1 cellular context compared by ENCODE assay signal in genomic region chr16:50804290-50804907, GRCh38.
TF ChIP-seq lines count a peak whose summit lies in the region.

No MANE protein-coding gene starts in this region.

TF ChIP-seq in HepG2, 621 proteins besides CTCF, POLR2A, EP300 and RAD21 (continued from another document):
- peak; percentile 61; the same call in 1 of the 2 replicates for TF ChIP-seq DRAP1 (CRISPR knock-in tag; IDR thresholded peaks at IDR 0.05)
- no peak for TF ChIP-seq TCF7 (IDR thresholded peaks at IDR 0.05; ENCODE audit: low read depth)
- 0 out of 2 replicates have a peak, but pooled peaks have one; percentile 21 for TF ChIP-seq ZNF792 (CRISPR knock-in tag; IDR thresholded peaks at IDR 0.05)
- TF ChIP-seq STAT5B (CRISPR knock-in tag; IDR thresholded peaks at IDR 0.05): no peak
- peak; percentile 85; the same call in 1 of the 2 replicates for TF ChIP-seq ZBTB7B (CRISPR knock-in tag; IDR thresholded peaks at IDR 0.05)
- TF ChIP-seq CENPBD1 (CRISPR knock-in tag; IDR thresholded peaks at IDR 0.05; ENCODE audit: borderline replicate concordance, low read depth): no peak; the same call in 1 of the 2 replicates
- no peak for TF ChIP-seq ZNF616 (CRISPR knock-in tag; IDR thresholded peaks at IDR 0.05; ENCODE audit: low read depth)
- TF ChIP-seq, protein P1, sequence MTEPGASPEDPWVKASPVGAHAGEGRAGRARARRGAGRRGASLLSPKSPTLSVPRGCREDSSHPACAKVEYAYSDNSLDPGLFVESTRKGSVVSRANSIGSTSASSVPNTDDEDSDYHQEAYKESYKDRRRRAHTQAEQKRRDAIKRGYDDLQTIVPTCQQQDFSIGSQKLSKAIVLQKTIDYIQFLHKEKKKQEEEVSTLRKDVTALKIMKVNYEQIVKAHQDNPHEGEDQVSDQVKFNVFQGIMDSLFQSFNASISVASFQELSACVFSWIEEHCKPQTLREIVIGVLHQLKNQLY (CRISPR knock-in tag; IDR thresholded peaks at IDR 0.05): no peak
- no peak for TF ChIP-seq GLI4 (CRISPR knock-in tag; IDR thresholded peaks at IDR 0.05; ENCODE audit: borderline replicate concordance)
- TF ChIP-seq ZNF296 (CRISPR knock-in tag; conservative IDR thresholded peaks at IDR 0.05): no peak
- TF ChIP-seq ZFP36 (IDR thresholded peaks at IDR 0.05; ENCODE audit: borderline replicate concordance, low read depth, low read length, partially characterized antibody): no peak
- TF ChIP-seq ZBTB2 (CRISPR knock-in tag; IDR thresholded peaks at IDR 0.05; ENCODE audit: low read depth): no peak
- no peak for TF ChIP-seq GABPA (IDR thresholded peaks at IDR 0.05; ENCODE audit: low read depth, low read length)
- TF ChIP-seq GABPA (CRISPR knock-in tag; IDR thresholded peaks at IDR 0.05; ENCODE audit: low read depth): no peak
- no peak for TF ChIP-seq SALL2 (CRISPR knock-in tag; IDR thresholded peaks at IDR 0.05)
- TF ChIP-seq SSRP1 (CRISPR knock-in tag; IDR thresholded peaks at IDR 0.05): no peak
- no peak for TF ChIP-seq ZNF432 (CRISPR knock-in tag; IDR thresholded peaks at IDR 0.05; ENCODE audit: borderline replicate concordance)
- no peak for TF ChIP-seq ZNF83 (CRISPR knock-in tag; IDR thresholded peaks at IDR 0.05; ENCODE audit: borderline replicate concordance)
- no peak for TF ChIP-seq ZNF18 (CRISPR knock-in tag; IDR thresholded peaks at IDR 0.05; ENCODE audit: insufficient replicate concordance)
- no peak for TF ChIP-seq ZFAT (CRISPR knock-in tag; conservative IDR thresholded peaks at IDR 0.05)
- no peak for TF ChIP-seq HNRNPH1 (optimal IDR thresholded peaks at IDR 0.05; ENCODE audit: low read depth, low read length)
- TF ChIP-seq ZNF652 (CRISPR knock-in tag; IDR thresholded peaks at IDR 0.05; ENCODE audit: borderline replicate concordance, low read depth): no peak
- TF ChIP-seq, protein P2, sequence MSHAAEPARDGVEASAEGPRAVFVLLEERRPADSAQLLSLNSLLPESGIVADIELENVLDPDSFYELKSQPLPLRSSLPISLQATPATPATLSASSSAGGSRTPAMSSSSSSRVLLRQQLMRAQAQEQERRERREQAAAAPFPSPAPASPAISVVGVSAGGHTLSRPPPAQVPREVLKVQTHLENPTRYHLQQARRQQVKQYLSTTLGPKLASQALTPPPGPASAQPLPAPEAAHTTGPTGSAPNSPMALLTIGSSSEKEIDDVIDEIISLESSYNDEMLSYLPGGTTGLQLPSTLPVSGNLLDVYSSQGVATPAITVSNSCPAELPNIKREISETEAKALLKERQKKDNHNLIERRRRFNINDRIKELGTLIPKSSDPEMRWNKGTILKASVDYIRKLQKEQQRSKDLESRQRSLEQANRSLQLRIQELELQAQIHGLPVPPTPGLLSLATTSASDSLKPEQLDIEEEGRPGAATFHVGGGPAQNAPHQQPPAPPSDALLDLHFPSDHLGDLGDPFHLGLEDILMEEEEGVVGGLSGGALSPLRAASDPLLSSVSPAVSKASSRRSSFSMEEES (CRISPR knock-in tag; IDR thresholded peaks at IDR 0.05): no peak
- peak; percentile 60; the same call in 1 of the 2 replicates for TF ChIP-seq BRD4 (CRISPR knock-in tag; IDR thresholded peaks at IDR 0.05)
- TF ChIP-seq GFI1 (CRISPR knock-in tag; IDR thresholded peaks at IDR 0.05; ENCODE audit: borderline replicate concordance): no peak
- peak; percentile 55; the same call in 1 of the 2 replicates for TF ChIP-seq MIXL1 (CRISPR knock-in tag; IDR thresholded peaks at IDR 0.05)
- peak; percentile 76 for TF ChIP-seq HDAC1 (CRISPR knock-in tag; IDR thresholded peaks at IDR 0.05)
- no peak for TF ChIP-seq NFKBIZ (CRISPR knock-in tag; IDR thresholded peaks at IDR 0.05)
- TF ChIP-seq BRCA1 (CRISPR knock-in tag; IDR thresholded peaks at IDR 0.05): no peak
- no peak for TF ChIP-seq SOX13 (IDR thresholded peaks at IDR 0.05)
- peak in 1 of 2 experiments; percentile 71; a peak in 2 of 4 replicates for TF ChIP-seq SOX13 (CRISPR knock-in tag; conservative IDR thresholded peaks at IDR 0.05 in 1 of 2, IDR thresholded peaks at IDR 0.05 in 1 of 2)
- TF ChIP-seq ZNF20 (CRISPR knock-in tag; IDR thresholded peaks at IDR 0.05): no peak
- 0 out of 2 replicates have a peak, but pooled peaks have one; percentile 29 for TF ChIP-seq RBFOX2 (IDR thresholded peaks at IDR 0.05; ENCODE audit: low read depth, low read length)
- no peak for TF ChIP-seq ZBTB21 (CRISPR knock-in tag; IDR thresholded peaks at IDR 0.05)
- TF ChIP-seq SUZ12 (IDR thresholded peaks at IDR 0.05; ENCODE audit: low read depth, low read length): no peak
- no peak for TF ChIP-seq CREB1 (IDR thresholded peaks at IDR 0.05)
- TF ChIP-seq CREB1 (CRISPR knock-in tag; IDR thresholded peaks at IDR 0.05): peak; percentile 44; the same call in 1 of the 2 replicates
- TF ChIP-seq ZNF382 (CRISPR knock-in tag; IDR thresholded peaks at IDR 0.05; ENCODE audit: borderline replicate concordance): no peak
- no peak for TF ChIP-seq SRSF9 (IDR thresholded peaks at IDR 0.05; ENCODE audit: borderline replicate concordance, insufficient read depth, low read depth, low read length, poor library complexity, severe bottlenecking)
- TF ChIP-seq SPEN (CRISPR knock-in tag; IDR thresholded peaks at IDR 0.05; ENCODE audit: low read depth): peak; percentile 61; the same call in 1 of the 2 replicates
- TF ChIP-seq NFYC (CRISPR knock-in tag; IDR thresholded peaks at IDR 0.05): no peak
- TF ChIP-seq ARNTL (CRISPR knock-in tag; IDR thresholded peaks at IDR 0.05): no peak
- TF ChIP-seq IKZF5 (CRISPR knock-in tag; IDR thresholded peaks at IDR 0.05): no peak
- TF ChIP-seq ZHX1 (CRISPR knock-in tag; IDR thresholded peaks at IDR 0.05; ENCODE audit: low read depth): no peak
- TF ChIP-seq SMAD9 (CRISPR knock-in tag; IDR thresholded peaks at IDR 0.05): no peak
- no peak for TF ChIP-seq JUNB (CRISPR knock-in tag; IDR thresholded peaks at IDR 0.05; ENCODE audit: borderline replicate concordance)
- no peak for TF ChIP-seq ZNF557 (CRISPR knock-in tag; IDR thresholded peaks at IDR 0.05)
- TF ChIP-seq CENPT (CRISPR knock-in tag; IDR thresholded peaks at IDR 0.05; ENCODE audit: low read depth): no peak
- TF ChIP-seq, protein P3, sequence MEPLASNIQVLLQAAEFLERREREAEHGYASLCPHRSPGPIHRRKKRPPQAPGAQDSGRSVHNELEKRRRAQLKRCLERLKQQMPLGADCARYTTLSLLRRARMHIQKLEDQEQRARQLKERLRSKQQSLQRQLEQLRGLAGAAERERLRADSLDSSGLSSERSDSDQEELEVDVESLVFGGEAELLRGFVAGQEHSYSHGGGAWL (CRISPR knock-in tag; IDR thresholded peaks at IDR 0.05): no peak
- TF ChIP-seq ISL2 (CRISPR knock-in tag; IDR thresholded peaks at IDR 0.05): 0 out of 2 replicates have a peak, but pooled peaks have one; percentile 48
- no peak for TF ChIP-seq ZNF383 (CRISPR knock-in tag; IDR thresholded peaks at IDR 0.05; ENCODE audit: borderline replicate concordance)
- no peak for TF ChIP-seq ZNF274 (CRISPR knock-in tag; IDR thresholded peaks at IDR 0.05)
- TF ChIP-seq ZNF567 (CRISPR knock-in tag; IDR thresholded peaks at IDR 0.05; ENCODE audit: borderline replicate concordance): no peak; the same call in 1 of the 2 replicates
